In genomic region chr5:110536120-110537115, GRCh38 we compare ENCODE assay signal across 1 cellular context.
A peak's percentile ranks its signal among the peaks of the same experiment; 100 is the strongest.
TF ChIP-seq lines count a peak whose summit lies in the region.

No MANE protein-coding gene starts in this region.

TF ChIP-seq in WTC11, 78 proteins besides CTCF, POLR2A, EP300 and RAD21 (continued from another document):
- peak; percentile 60; the same call in 1 of the 2 replicates for TF ChIP-seq USF1 (CRISPR knock-in tag; IDR thresholded peaks at IDR 0.05)
- TF ChIP-seq E2F1 (CRISPR knock-in tag; IDR thresholded peaks at IDR 0.05), result no peak
